8 cellular contexts compared by ENCODE assay signal in genomic region chr1:151593651-151594625, GRCh38.
A peak's percentile ranks its signal among the peaks of the same experiment; 100 is the strongest.
DNase-seq lines count a peak whose midpoint lies in the region; ATAC-seq and TF ChIP-seq lines count a peak whose summit lies in the region.

No MANE protein-coding gene starts in this region.

- peak; percentile 92 for TF ChIP-seq CTCF in DND-41 (IDR thresholded peaks at IDR 0.05; ENCODE audit: borderline replicate concordance, extremely low read depth, low read length, poor library complexity, severe bottlenecking)
- peak; percentile 99 for TF ChIP-seq CTCF in OCI-LY3 (IDR thresholded peaks at IDR 0.05; ENCODE audit: low read depth, low read length)
- TF ChIP-seq CTCF in nephron progenitor cell (IDR thresholded peaks at IDR 0.05): peak; percentile 92

- peaks cover 6% of the 10 kb centered on the region for H3K4me1 Mint-ChIP-seq in activated T-cell treated with anti-CD3 and anti-CD28 coated beads, Interleukin-2, amount 50 U/mL, for 24 hours (ENCODE audit: low read depth)
- peaks cover 11% of the 10 kb centered on the region for H3K4me1 Mint-ChIP-seq in nephron progenitor cell

- no peak overlapping the region for H3K4me3 ChIP-seq in DND-41 (ENCODE audit: low read depth in 1 of 2, low read length in 2 of 2)
- peak overlapping the region; percentile 60 for H3K4me3 ChIP-seq in OCI-LY3 (ENCODE audit: low read length)

- H2AFZ ChIP-seq in DND-41 (ENCODE audit: low read depth, low read length) (peak overlapping the region; percentile 7; the same call in 1 of the 2 replicates), OCI-LY3 (ENCODE audit: low read depth, low read length) (peak overlapping the region; percentile 83)

- H3K27me3 Mint-ChIP-seq in activated T-cell treated with anti-CD3 and anti-CD28 coated beads, Interleukin-2, amount 50 U/mL, for 24 hours: peaks cover 12% of the 10 kb centered on the region
- peaks cover 25% of the 10 kb centered on the region for H3K27me3 Mint-ChIP-seq in nephron progenitor cell (ENCODE audit: low read depth, poor library complexity)

- no peaks in the 10 kb centered on the region for H3K27me3 ChIP-seq in DND-41 (ENCODE audit: insufficient read depth, low read length, poor library complexity)
- no peaks in the 10 kb centered on the region; the same call in 1 of the 2 replicates for H3K27me3 ChIP-seq in OCI-LY3 (ENCODE audit: low read depth, low read length)

- 0 out of 2 replicates have a peak overlapping the region, but pooled peaks have one; percentile 23 for H3K4me2 ChIP-seq in DND-41 (ENCODE audit: insufficient read depth, low read length)
- peak overlapping the region; percentile 81 for H3K4me2 ChIP-seq in OCI-LY3 (ENCODE audit: low read length)

- no peaks in the 10 kb centered on the region for H3K36me3 ChIP-seq in DND-41 (ENCODE audit: insufficient read depth, low read length)
- H3K36me3 ChIP-seq in OCI-LY3 (replicated peaks; ENCODE audit: low read depth, low read length): no peaks in the 10 kb centered on the region

- no peaks in the 10 kb centered on the region for H3K9me3 Mint-ChIP-seq in activated T-cell treated with anti-CD3 and anti-CD28 coated beads, Interleukin-2, amount 50 U/mL, for 24 hours
- H3K9me3 Mint-ChIP-seq in nephron progenitor cell: peaks cover 20% of the 10 kb centered on the region

- no peaks in the 10 kb centered on the region for H3K79me2 ChIP-seq in DND-41 (ENCODE audit: insufficient read depth, low read length)
- no peaks in the 10 kb centered on the region for H3K79me2 ChIP-seq in OCI-LY3 (ENCODE audit: low read length)

- H3K4me3 Mint-ChIP-seq in activated T-cell treated with anti-CD3 and anti-CD28 coated beads, Interleukin-2, amount 50 U/mL, for 24 hours: peak overlapping the region; percentile 56
- peak overlapping the region; percentile 78 for H3K4me3 Mint-ChIP-seq in nephron progenitor cell

- peak; percentile 82 for ATAC-seq in DND-41 (ENCODE audit: insufficient read depth, low read depth)
- ATAC-seq in stimulated activated naive CD8-positive, alpha-beta T cell treated with anti-CD3 and anti-CD28 coated beads, Interleukin-15, Interleukin-2, amounts not matched to agents 100 U/mL and 50 U/mL, for 24 hours: peak; percentile 90
- no peak for ATAC-seq in GM21381 (IDR thresholded peaks at IDR 0.05; ENCODE audit: unreplicated experiment)

- DNase-seq in DND-41: peak; percentile 72
- peak in 53 of 76 experiments; percentile 3 to 66 (median 39) for DNase-seq in HUDEP-2 (lab: John Stamatoyannopoulos, UW; ENCODE audit: unreplicated experiment in 76 of 76)
- DNase-seq in activated T-cell treated with anti-CD3 and anti-CD28 coated beads, Interleukin-2, amount 50 U/mL, for 24 hours: peak; percentile 86
- peak; percentile 14 for DNase-seq in fibroblast of gingiva (ENCODE audit: low read depth)
- peak; percentile 84 for DNase-seq in nephron progenitor cell
- peak; percentile 86 for DNase-seq in stimulated activated naive CD8-positive, alpha-beta T cell treated with anti-CD3 and anti-CD28 coated beads, Interleukin-15, Interleukin-2, amounts not matched to agents 100 U/mL and 50 U/mL, for 24 hours

- H3K9me3 ChIP-seq in DND-41 (ENCODE audit: insufficient read depth, low read length, severe bottlenecking): no peaks in the 10 kb centered on the region
- no peaks in the 10 kb centered on the region for H3K9me3 ChIP-seq in OCI-LY3 (ENCODE audit: insufficient read depth, low read length)

- H4K20me1 ChIP-seq in DND-41 (ENCODE audit: insufficient read depth, low read length): no peaks in the 10 kb centered on the region
- no peaks in the 10 kb centered on the region for H4K20me1 ChIP-seq in OCI-LY3 (ENCODE audit: insufficient read depth, low read length)

- H3K27ac ChIP-seq in DND-41 (ENCODE audit: low read length) (no peak overlapping the region), OCI-LY3 (ENCODE audit: low read length) (no peak overlapping the region)

- H3K36me3 Mint-ChIP-seq in activated T-cell treated with anti-CD3 and anti-CD28 coated beads, Interleukin-2, amount 50 U/mL, for 24 hours (ENCODE audit: low read depth): no peaks in the 10 kb centered on the region
- H3K36me3 Mint-ChIP-seq in nephron progenitor cell (ENCODE audit: low read depth): peaks cover 5% of the 10 kb centered on the region

- no peak overlapping the region for H3K27ac Mint-ChIP-seq in activated T-cell treated with anti-CD3 and anti-CD28 coated beads, Interleukin-2, amount 50 U/mL, for 24 hours
- H3K27ac Mint-ChIP-seq in nephron progenitor cell: no peak overlapping the region

- peaks cover 6% of the 10 kb centered on the region for H3K4me1 ChIP-seq in DND-41 (ENCODE audit: insufficient read depth, low read length)
- H3K4me1 ChIP-seq in OCI-LY3 (ENCODE audit: low read length): peaks cover 4% of the 10 kb centered on the region; the same call in 1 of the 2 replicates

- no peak overlapping the region for H3K9ac ChIP-seq in DND-41 (ENCODE audit: low read depth, low read length)
- H3K9ac ChIP-seq in OCI-LY3 (ENCODE audit: low read length): 0 out of 2 replicates have a peak overlapping the region, but pooled peaks have one; percentile 14

Comparison
In these comparisons a context has a peak if more than half of its experiments do, and no peak if none do; other contexts are left out.
1. DNase-seq: peak in every context shown above with its lines; median percentile 86 in activated T-cell treated with anti-CD3 and anti-CD28 coated beads, Interleukin-2, amount 50 U/mL, for 24 hours; 86 in stimulated activated naive CD8-positive, alpha-beta T cell treated with anti-CD3 and anti-CD28 coated beads, Interleukin-15, Interleukin-2, amounts not matched to agents 100 U/mL and 50 U/mL, for 24 hours; 84 in nephron progenitor cell; 72 in DND-41; 39 in HUDEP-2; 14 in fibroblast of gingiva.